In genomic region chr6:139468178-139468577, GRCh38 we compare ENCODE assay signal across 1 cellular context.
TF ChIP-seq lines count a peak whose summit lies in the region.

No MANE protein-coding gene starts in this region.

TF ChIP-seq in K562, 482 proteins besides CTCF, POLR2A, EP300 and RAD21 (continued from another document):
- no peak for TF ChIP-seq TFE3 (CRISPR knock-in tag; IDR thresholded peaks at IDR 0.05)
- no peak for TF ChIP-seq ZNF589 (CRISPR knock-in tag; IDR thresholded peaks at IDR 0.05; ENCODE audit: low read depth)
- TF ChIP-seq NONO (IDR thresholded peaks at IDR 0.05; ENCODE audit: low read depth in 2 of 2, low read length in 1 of 2) = no peak
- TF ChIP-seq AFF4 (CRISPR knock-in tag; IDR thresholded peaks at IDR 0.05) = no peak
- no peak for TF ChIP-seq GATAD2B (IDR thresholded peaks at IDR 0.05; ENCODE audit: borderline replicate concordance)
TF ChIP-seq in K562: peak in this region for 4.
